8 cellular contexts compared by ENCODE assay signal in the genomic region with DNA sequence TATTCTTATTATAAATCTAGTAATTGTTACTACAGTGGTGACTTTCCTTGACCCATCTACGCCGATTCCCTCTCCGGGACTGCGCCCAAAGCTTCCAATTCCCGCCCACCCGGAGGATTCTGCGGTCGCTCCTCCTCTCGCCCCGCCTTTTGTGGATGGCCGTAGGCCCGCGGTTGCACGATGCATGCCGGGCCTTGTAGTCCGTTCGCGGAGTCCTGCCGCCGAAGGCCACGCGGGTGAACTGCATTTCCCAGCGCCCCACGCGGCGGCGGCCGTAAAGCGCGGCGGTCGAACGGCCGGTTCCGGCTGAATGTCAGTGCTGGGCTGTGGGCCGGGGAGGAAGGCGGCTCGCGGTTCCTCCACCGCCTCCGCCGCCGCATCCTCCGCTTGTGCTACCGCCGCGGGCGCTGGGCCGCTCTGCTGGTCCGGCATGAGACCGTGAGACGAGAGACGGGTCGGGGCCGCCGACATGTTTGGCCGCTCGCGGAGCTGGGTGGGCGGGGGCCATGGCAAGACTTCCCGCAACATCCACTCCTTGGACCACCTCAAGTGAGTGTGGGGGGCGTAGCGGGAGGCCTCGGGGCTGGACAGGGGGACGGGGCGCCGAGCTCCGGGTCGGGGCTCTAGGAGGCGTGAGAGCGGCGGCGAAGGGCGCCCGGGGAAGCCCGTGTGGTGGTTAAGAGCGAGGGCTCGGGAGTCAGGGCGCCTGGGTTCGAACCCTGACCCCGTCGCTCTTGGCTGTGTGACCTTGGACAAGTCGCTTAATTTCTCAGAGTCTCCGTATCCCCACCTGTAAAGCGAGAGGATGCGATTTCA. TPM values are rescaled to one million over a fixed set of nuclear protein-coding genes. Genes with fewer than 3 reads are reported as not detected.
DNase-seq lines count a peak whose midpoint lies in the region; ATAC-seq, FAIRE-seq and TF ChIP-seq lines count a peak whose summit lies in the region.

A gene with protein sequence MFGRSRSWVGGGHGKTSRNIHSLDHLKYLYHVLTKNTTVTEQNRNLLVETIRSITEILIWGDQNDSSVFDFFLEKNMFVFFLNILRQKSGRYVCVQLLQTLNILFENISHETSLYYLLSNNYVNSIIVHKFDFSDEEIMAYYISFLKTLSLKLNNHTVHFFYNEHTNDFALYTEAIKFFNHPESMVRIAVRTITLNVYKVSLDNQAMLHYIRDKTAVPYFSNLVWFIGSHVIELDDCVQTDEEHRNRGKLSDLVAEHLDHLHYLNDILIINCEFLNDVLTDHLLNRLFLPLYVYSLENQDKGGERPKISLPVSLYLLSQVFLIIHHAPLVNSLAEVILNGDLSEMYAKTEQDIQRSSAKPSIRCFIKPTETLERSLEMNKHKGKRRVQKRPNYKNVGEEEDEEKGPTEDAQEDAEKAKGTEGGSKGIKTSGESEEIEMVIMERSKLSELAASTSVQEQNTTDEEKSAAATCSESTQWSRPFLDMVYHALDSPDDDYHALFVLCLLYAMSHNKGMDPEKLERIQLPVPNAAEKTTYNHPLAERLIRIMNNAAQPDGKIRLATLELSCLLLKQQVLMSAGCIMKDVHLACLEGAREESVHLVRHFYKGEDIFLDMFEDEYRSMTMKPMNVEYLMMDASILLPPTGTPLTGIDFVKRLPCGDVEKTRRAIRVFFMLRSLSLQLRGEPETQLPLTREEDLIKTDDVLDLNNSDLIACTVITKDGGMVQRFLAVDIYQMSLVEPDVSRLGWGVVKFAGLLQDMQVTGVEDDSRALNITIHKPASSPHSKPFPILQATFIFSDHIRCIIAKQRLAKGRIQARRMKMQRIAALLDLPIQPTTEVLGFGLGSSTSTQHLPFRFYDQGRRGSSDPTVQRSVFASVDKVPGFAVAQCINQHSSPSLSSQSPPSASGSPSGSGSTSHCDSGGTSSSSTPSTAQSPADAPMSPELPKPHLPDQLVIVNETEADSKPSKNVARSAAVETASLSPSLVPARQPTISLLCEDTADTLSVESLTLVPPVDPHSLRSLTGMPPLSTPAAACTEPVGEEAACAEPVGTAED (plus strand): TSS at position 316 of the 816 bp plus-strand sequence. CDS start 154 bp downstream, at position 470.

- H3K4me1 Mint-ChIP-seq in activated naive CD8-positive, alpha-beta T cell treated with anti-CD3 and anti-CD28 coated beads, Interleukin-2, amount 50 U/mL, for 24 hours, result peaks cover 62% of the 10 kb centered on the region

- H3K27me3 ChIP-seq in cardiac muscle cell, result no peaks in the 10 kb centered on the region
- H3K27me3 ChIP-seq in parathyroid adenoma (ENCODE audit: control insufficient read depth, insufficient read depth, low read length), result no peaks in the 10 kb centered on the region
- no peaks in the 10 kb centered on the region for H3K27me3 ChIP-seq in tibial artery

- peak within 1 kb of the TSS; percentile 83 for H3K4me2 ChIP-seq in parathyroid adenoma (ENCODE audit: low read length)

- no peaks in the 10 kb centered on the region for H3K27me3 Mint-ChIP-seq in activated naive CD8-positive, alpha-beta T cell treated with anti-CD3 and anti-CD28 coated beads, Interleukin-2, amount 50 U/mL, for 24 hours

- H3K36me3 Mint-ChIP-seq in activated naive CD8-positive, alpha-beta T cell treated with anti-CD3 and anti-CD28 coated beads, Interleukin-2, amount 50 U/mL, for 24 hours (ENCODE audit: low read depth), result peaks cover 9% of the 10 kb centered on the region

- intact Hi-C loops in tibial artery (cut with DNase I; ENCODE audit: low total_unique reads), result no loop called here

- H3K4me3 ChIP-seq in cardiac muscle cell, result peak within 1 kb of the TSS; percentile 84
- H3K4me3 ChIP-seq in parathyroid adenoma (ENCODE audit: low read depth, low read length), result peak within 1 kb of the TSS; percentile 90
- H3K4me3 ChIP-seq in tibial artery, result peak within 1 kb of the TSS; percentile 92 to 99

- H3K9me3 ChIP-seq in cardiac muscle cell (ENCODE audit: low read depth) (no peaks in the 10 kb centered on the region), parathyroid adenoma (ENCODE audit: control insufficient read depth, low read length) (no peaks in the 10 kb centered on the region), tibial artery (no peaks in the 10 kb centered on the region)

- peak within 1 kb of the TSS; percentile 23 for H3K27ac ChIP-seq in cardiac muscle cell
- H3K27ac ChIP-seq in parathyroid adenoma, result peak within 1 kb of the TSS; percentile 63
- peak within 1 kb of the TSS; percentile 87 to 90 for H3K27ac ChIP-seq in tibial artery

- H3K4me3 Mint-ChIP-seq in activated naive CD8-positive, alpha-beta T cell treated with anti-CD3 and anti-CD28 coated beads, Interleukin-2, amount 50 U/mL, for 24 hours, result peak within 1 kb of the TSS; percentile 92

- DNase-seq in GM12892 (ENCODE audit: insufficient read length) (peak; percentile 81), NCI-H1436 treated with DMSO at 0.1 percent for 48 hours (lab: John Stamatoyannopoulos, UW) (peak; percentile 65), T follicular helper cell (ENCODE audit: low read depth) (peak; percentile 92), cardiac muscle cell (ENCODE audit: low read depth in 1 of 2, low spot score in 1 of 2) (peak; percentile 98), tibial artery (peak; percentile 97 to 99)
- peak; percentile 96 for DNase-seq in activated naive CD8-positive, alpha-beta T cell treated with anti-CD3 and anti-CD28 coated beads, Interleukin-2, amount 50 U/mL, for 24 hours

- FAIRE-seq in GM12892 (lab: Jason Lieb, UNC), result peak; percentile 93

- H3K4me1 ChIP-seq in cardiac muscle cell (ENCODE audit: low read depth) (peaks cover 23% of the 10 kb centered on the region), parathyroid adenoma (peaks cover 17% of the 10 kb centered on the region), tibial artery (peaks cover 0 to 76% (median 61%) of the 10 kb centered on the region in 4 donors)

- H2AFZ ChIP-seq in parathyroid adenoma, result peak within 1 kb of the TSS; percentile 94

- H3K27ac Mint-ChIP-seq in activated naive CD8-positive, alpha-beta T cell treated with anti-CD3 and anti-CD28 coated beads, Interleukin-2, amount 50 U/mL, for 24 hours, result peak within 1 kb of the TSS; percentile 81

- no peaks in the 10 kb centered on the region for H3K9me3 Mint-ChIP-seq in activated naive CD8-positive, alpha-beta T cell treated with anti-CD3 and anti-CD28 coated beads, Interleukin-2, amount 50 U/mL, for 24 hours

- peak within 1 kb of the TSS; percentile 65 for H3K9ac ChIP-seq in parathyroid adenoma

- peak; percentile 70; the same call in 1 of the 2 replicates for TF ChIP-seq POLR2A in GM12892 (IDR thresholded peaks at IDR 0.05; ENCODE audit: low read depth, low read length)

- TF ChIP-seq CTCF in cardiac muscle cell (IDR thresholded peaks at IDR 0.05; ENCODE audit: low read depth, low read length), result no peak
- peak; percentile 3 for TF ChIP-seq CTCF in parathyroid adenoma (IDR thresholded peaks at IDR 0.05)
- TF ChIP-seq CTCF in tibial artery (IDR thresholded peaks at IDR 0.05), result peak in 1 of 2 experiments; percentile 37

- peak; percentile 58 for ATAC-seq in HG02840 (IDR thresholded peaks at IDR 0.05; ENCODE audit: low FRiP score, unreplicated experiment)
- ATAC-seq in activated naive CD8-positive, alpha-beta T cell treated with anti-CD3 and anti-CD28 coated beads, Interleukin-2, amount 50 U/mL, for 24 hours, result peak; percentile 73

- peaks cover 24% of the 10 kb centered on the region for H3K79me2 ChIP-seq in parathyroid adenoma

- no peaks in the 10 kb centered on the region for H3K36me3 ChIP-seq in cardiac muscle cell
- H3K36me3 ChIP-seq in parathyroid adenoma (ENCODE audit: control insufficient read depth, insufficient read depth, low read length), result no peaks in the 10 kb centered on the region
- no peaks in the 10 kb centered on the region for H3K36me3 ChIP-seq in tibial artery

RNA-seq across cellular contexts. Expression of the gene that starts here (rescaled TPM):
- 15.4 TPM for polyA plus RNA-seq in GM12892 (2012; ENCODE audit: missing spikeins)
- 23.9 and 26.8 TPM in 2 replicates for total RNA-seq in cardiac muscle cell
- polyA plus RNA-seq in cardiac muscle cell, result 17.5 and 23.6 TPM in 2 replicates

Comparison
In these comparisons a context has a peak if more than half of its experiments do, and no peak if none do; other contexts are left out.
1. Peak in every context shown above with its lines: DNase-seq, ATAC-seq, H3K4me3 ChIP-seq and H3K27ac ChIP-seq.
2. H3K27ac ChIP-seq: peak in every context shown above with its lines; median percentile 88 in tibial artery; 63 in parathyroid adenoma; 23 in cardiac muscle cell.